Comparison of ENCODE assay signal across 8 cellular contexts in the genomic region with DNA sequence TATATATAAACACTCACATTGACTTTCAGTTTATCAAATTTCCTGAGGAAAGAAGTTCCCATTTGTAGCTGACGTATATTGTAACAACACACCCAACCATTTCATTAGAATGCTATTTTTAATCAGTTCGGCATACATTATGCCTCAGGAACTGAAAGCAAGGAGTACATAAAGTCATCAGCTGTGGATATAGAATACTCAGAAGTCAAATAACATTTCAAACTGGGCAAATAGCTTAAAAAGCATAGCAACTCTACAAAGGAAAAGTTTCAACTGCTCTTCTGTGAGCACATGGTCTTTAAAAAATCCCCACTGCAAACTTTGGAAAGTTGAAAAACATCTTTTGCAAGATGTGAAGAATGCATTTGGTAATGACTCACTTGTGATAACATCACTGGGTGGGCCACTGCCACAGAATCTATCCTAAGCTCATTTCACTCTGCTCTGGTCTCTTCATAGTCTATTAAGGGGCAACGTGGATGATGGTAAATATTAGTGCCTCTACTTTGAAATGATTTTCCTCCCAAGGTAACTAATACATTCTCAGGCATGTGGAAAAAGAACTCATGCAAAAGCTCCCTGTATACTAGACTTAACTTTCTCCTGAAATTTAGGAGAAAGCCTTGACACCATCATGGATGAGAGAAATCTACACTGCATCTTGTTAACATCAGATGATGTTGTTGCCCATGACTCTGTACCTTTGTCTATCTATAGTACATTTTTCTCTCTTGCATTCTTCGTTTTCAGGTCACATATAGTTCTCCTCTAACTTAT. TPM values are rescaled to one million over a fixed set of nuclear protein-coding genes. Genes with fewer than 3 reads are reported as not detected.
DNase-seq lines count a peak whose midpoint lies in the region; ATAC-seq, FAIRE-seq and TF ChIP-seq lines count a peak whose summit lies in the region.

No MANE protein-coding gene starts in this region.

- no peak for DNase-seq in A549 (ENCODE audit: low read depth in 1 of 2, low spot score in 1 of 2)
- no peak for DNase-seq in H54 (ENCODE audit: insufficient read length, low spot score)
- no peak for DNase-seq in activated T-helper 2 cell treated with anti-CD3 and anti-CD28 coated beads, Interferon-gamma antibody, Interleukin-2, Interleukin-4, amounts not matched to agents 10 μg/mL and 5 μg/mL and 100 μg/mL, durations not matched to agents 14 hours and 24 hours and 36 hours (ENCODE audit: low spot score)
- peak; percentile 93 for DNase-seq in iris pigment epithelial cell (ENCODE audit: low read depth)
- no peak for DNase-seq in GM19239 (ENCODE audit: insufficient read length, low spot score)
- DNase-seq in GM12892 (ENCODE audit: insufficient read length): no peak
- no peak for DNase-seq in HPDE6-E6E7 (ENCODE audit: extremely low spot score)

- H3K27ac Mint-ChIP-seq in activated T-helper 2 cell treated with anti-CD3 and anti-CD28 coated beads, Interferon-gamma antibody, Interleukin-2, Interleukin-4, amounts not matched to agents 10 μg/mL and 5 μg/mL and 100 μg/mL, durations not matched to agents 14 hours and 24 hours and 36 hours: peak overlapping the region; percentile 89

- POLR2A ChIA-PET in A549 (lab: Yijun Ruan, JAX): no interaction called here

- H3K4me1 ChIP-seq in A549: no peaks in the 10 kb centered on the region; the same call in 2 of the 3 replicates

- no peak for TF ChIP-seq RAD21 in A549 (conservative IDR thresholded peaks at IDR 0.05 in 1 of 2, IDR thresholded peaks at IDR 0.05 in 1 of 2)

- no peak for TF ChIP-seq POLR2A in A549 (IDR thresholded peaks at IDR 0.05; ENCODE audit: low read length)
- no peak for TF ChIP-seq POLR2A in H54 (IDR thresholded peaks at IDR 0.05; ENCODE audit: low read depth, low read length)
- no peak for TF ChIP-seq POLR2A in GM12892 (IDR thresholded peaks at IDR 0.05; ENCODE audit: low read depth, low read length)

- TF ChIP-seq EP300 in A549 (IDR thresholded peaks at IDR 0.05): no peak

- peaks cover 4% of the 10 kb centered on the region for H3K9me3 Mint-ChIP-seq in activated T-helper 2 cell treated with anti-CD3 and anti-CD28 coated beads, Interferon-gamma antibody, Interleukin-2, Interleukin-4, amounts not matched to agents 10 μg/mL and 5 μg/mL and 100 μg/mL, durations not matched to agents 14 hours and 24 hours and 36 hours

- 36% methylated on average over 4 of the region's 4 CpGs for whole genome bisulfite sequencing in A549 (ENCODE audit: missing lambda C conversion rate)

- TF ChIP-seq CTCF in A549 (IDR thresholded peaks at IDR 0.05): no peak

- CTCF ChIA-PET in A549 (lab: Yijun Ruan, JAX): interaction anchor here (1.4 kb wide), 1 partner anchor 77 kb away, joined by 3 read pairs; no protein-coding TSS in a partner anchor

- FAIRE-seq in A549 (lab: Jason Lieb, UNC): no peak
- FAIRE-seq in H54 (lab: Jason Lieb, UNC): peak; percentile 30
- FAIRE-seq in GM19239 (lab: Jason Lieb, UNC): no peak
- FAIRE-seq in GM12892 (lab: Jason Lieb, UNC): no peak

- peak overlapping the region; percentile 66 for H3K4me3 Mint-ChIP-seq in activated T-helper 2 cell treated with anti-CD3 and anti-CD28 coated beads, Interferon-gamma antibody, Interleukin-2, Interleukin-4, amounts not matched to agents 10 μg/mL and 5 μg/mL and 100 μg/mL, durations not matched to agents 14 hours and 24 hours and 36 hours (ENCODE audit: low read depth)

- H3K36me3 Mint-ChIP-seq in activated T-helper 2 cell treated with anti-CD3 and anti-CD28 coated beads, Interferon-gamma antibody, Interleukin-2, Interleukin-4, amounts not matched to agents 10 μg/mL and 5 μg/mL and 100 μg/mL, durations not matched to agents 14 hours and 24 hours and 36 hours (ENCODE audit: low read depth): peaks cover 63% of the 10 kb centered on the region

- H3K4me3 ChIP-seq in A549: no peak overlapping the region

- ATAC-seq in A549 (no peak), HG02588 (IDR thresholded peaks at IDR 0.05; ENCODE audit: unreplicated experiment) (no peak)

- intact Hi-C loops in activated T-helper 2 cell treated with anti-CD3 and anti-CD28 coated beads, Interferon-gamma antibody, Interleukin-2, Interleukin-4, amounts not matched to agents 10 μg/mL and 5 μg/mL and 100 μg/mL, durations not matched to agents 14 hours and 24 hours and 36 hours (cut with micrococcal nuclease): loop anchor here (1.0 to 5.0 kb wide), 6 partner anchors 9 to 112 kb away; no protein-coding TSS in a partner anchor

- no peak overlapping the region for H3K27ac ChIP-seq in A549

- peaks cover 68% of the 10 kb centered on the region for H3K4me1 Mint-ChIP-seq in activated T-helper 2 cell treated with anti-CD3 and anti-CD28 coated beads, Interferon-gamma antibody, Interleukin-2, Interleukin-4, amounts not matched to agents 10 μg/mL and 5 μg/mL and 100 μg/mL, durations not matched to agents 14 hours and 24 hours and 36 hours (ENCODE audit: low read depth)

- no peaks in the 10 kb centered on the region for H3K9me3 ChIP-seq in A549

- H3K4me2 ChIP-seq in A549: 0 out of 3 replicates have a peak overlapping the region, but pooled peaks have one; percentile 7

- no peaks in the 10 kb centered on the region for H3K27me3 Mint-ChIP-seq in activated T-helper 2 cell treated with anti-CD3 and anti-CD28 coated beads, Interferon-gamma antibody, Interleukin-2, Interleukin-4, amounts not matched to agents 10 μg/mL and 5 μg/mL and 100 μg/mL, durations not matched to agents 14 hours and 24 hours and 36 hours (ENCODE audit: low read depth)

TF ChIP-seq in A549, 52 proteins besides CTCF, POLR2A, EP300 and RAD21 (continues in another document):
- no peak for TF ChIP-seq MAFK (IDR thresholded peaks at IDR 0.05; ENCODE audit: partially characterized antibody)
- TF ChIP-seq HOXB5 (CRISPR knock-in tag; IDR thresholded peaks at IDR 0.05): no peak
- no peak for TF ChIP-seq BCL3 (IDR thresholded peaks at IDR 0.05)
- no peak for TF ChIP-seq EHF (CRISPR knock-in tag; IDR thresholded peaks at IDR 0.05)
- no peak for TF ChIP-seq PBX3 (IDR thresholded peaks at IDR 0.05)
- no peak for TF ChIP-seq ATOH8 (CRISPR knock-in tag; IDR thresholded peaks at IDR 0.05; ENCODE audit: low read depth)
- TF ChIP-seq CBX8 (IDR thresholded peaks at IDR 0.05): no peak
- TF ChIP-seq, protein P1, sequence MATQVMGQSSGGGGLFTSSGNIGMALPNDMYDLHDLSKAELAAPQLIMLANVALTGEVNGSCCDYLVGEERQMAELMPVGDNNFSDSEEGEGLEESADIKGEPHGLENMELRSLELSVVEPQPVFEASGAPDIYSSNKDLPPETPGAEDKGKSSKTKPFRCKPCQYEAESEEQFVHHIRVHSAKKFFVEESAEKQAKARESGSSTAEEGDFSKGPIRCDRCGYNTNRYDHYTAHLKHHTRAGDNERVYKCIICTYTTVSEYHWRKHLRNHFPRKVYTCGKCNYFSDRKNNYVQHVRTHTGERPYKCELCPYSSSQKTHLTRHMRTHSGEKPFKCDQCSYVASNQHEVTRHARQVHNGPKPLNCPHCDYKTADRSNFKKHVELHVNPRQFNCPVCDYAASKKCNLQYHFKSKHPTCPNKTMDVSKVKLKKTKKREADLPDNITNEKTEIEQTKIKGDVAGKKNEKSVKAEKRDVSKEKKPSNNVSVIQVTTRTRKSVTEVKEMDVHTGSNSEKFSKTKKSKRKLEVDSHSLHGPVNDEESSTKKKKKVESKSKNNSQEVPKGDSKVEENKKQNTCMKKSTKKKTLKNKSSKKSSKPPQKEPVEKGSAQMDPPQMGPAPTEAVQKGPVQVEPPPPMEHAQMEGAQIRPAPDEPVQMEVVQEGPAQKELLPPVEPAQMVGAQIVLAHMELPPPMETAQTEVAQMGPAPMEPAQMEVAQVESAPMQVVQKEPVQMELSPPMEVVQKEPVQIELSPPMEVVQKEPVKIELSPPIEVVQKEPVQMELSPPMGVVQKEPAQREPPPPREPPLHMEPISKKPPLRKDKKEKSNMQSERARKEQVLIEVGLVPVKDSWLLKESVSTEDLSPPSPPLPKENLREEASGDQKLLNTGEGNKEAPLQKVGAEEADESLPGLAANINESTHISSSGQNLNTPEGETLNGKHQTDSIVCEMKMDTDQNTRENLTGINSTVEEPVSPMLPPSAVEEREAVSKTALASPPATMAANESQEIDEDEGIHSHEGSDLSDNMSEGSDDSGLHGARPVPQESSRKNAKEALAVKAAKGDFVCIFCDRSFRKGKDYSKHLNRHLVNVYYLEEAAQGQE (IDR thresholded peaks at IDR 0.05): no peak
- no peak for TF ChIP-seq CHD4 (IDR thresholded peaks at IDR 0.05; ENCODE audit: borderline replicate concordance)

RNA-seq across cellular contexts. Expression of gene FYN, which starts 49.2 kb away (rescaled TPM):
- polyA plus RNA-seq in A549 (2011; rRNA removed): 3.1 and 3.5 TPM in 2 replicates
- polyA plus RNA-seq in A549 (2012; cell fraction: cytosol; rRNA removed): 2.3 and 2.5 TPM in 2 replicates
- 1.8 and 2.6 TPM in 2 replicates for polyA plus RNA-seq in A549 (2012; cell fraction: nucleus; rRNA removed)
- 3.7 to 5.8 TPM (median 5.1 TPM) in 3 replicates for polyA plus RNA-seq in A549 (2017; fragmentation: RNase III; extraction: RNeasy Plus Mini Kit Qiagen cat#74134 plus additional on column Dnase treatment)
- 1.6 and 3.4 TPM in 2 replicates for polyA minus RNA-seq in A549 (2011; rRNA and poly(A)+ RNA removed)
- 359 TPM in 2 replicates for total RNA-seq in activated T-helper 2 cell treated with anti-CD3 and anti-CD28 coated beads, Interferon-gamma antibody, Interleukin-2, Interleukin-4, amounts not matched to agents 10 μg/mL and 5 μg/mL and 100 μg/mL, durations not matched to agents 14 hours and 24 hours and 36 hours
- polyA plus RNA-seq in GM12892 (2012; ENCODE audit: missing spikeins): 4.2 TPM
